4 cellular contexts compared by ENCODE assay signal in the genomic region with DNA sequence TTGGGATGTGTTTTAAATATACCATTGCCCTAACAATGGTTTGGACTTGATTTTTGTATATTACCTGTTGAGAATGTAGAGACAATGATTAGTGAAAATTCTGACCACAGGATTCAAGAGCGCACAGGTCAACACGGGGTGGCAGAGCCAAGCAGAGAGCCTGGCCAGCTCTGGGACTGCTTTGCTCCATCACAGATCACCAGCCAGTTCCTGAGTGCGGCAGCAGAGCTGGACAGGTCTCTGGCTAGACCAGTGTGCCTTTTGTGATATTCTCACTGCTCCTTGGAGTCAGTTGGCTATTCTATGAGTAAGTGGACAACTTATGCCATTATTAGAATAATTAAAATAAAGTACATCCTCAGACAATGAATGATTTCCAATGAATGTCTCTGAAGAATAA.
"Had no signal": no experiment of that assay in that cellular context is flagged by ENCODE, and none has a peak within 500 bp of the region (broad histone marks: within the 10 kb centered on the region; RNA-seq: fewer than 3 reads in every experiment).

No MANE protein-coding gene starts in this region.

- ATAC-seq: HepG2, K562 had no signal

- DNase-seq: IMR-90 had no signal

- H3K4me3 ChIP-seq: K562 had no signal

- H3K27ac ChIP-seq: HL-60 had no signal
